Comparison of ENCODE assay signal across 1 cellular context in the genomic region with DNA sequence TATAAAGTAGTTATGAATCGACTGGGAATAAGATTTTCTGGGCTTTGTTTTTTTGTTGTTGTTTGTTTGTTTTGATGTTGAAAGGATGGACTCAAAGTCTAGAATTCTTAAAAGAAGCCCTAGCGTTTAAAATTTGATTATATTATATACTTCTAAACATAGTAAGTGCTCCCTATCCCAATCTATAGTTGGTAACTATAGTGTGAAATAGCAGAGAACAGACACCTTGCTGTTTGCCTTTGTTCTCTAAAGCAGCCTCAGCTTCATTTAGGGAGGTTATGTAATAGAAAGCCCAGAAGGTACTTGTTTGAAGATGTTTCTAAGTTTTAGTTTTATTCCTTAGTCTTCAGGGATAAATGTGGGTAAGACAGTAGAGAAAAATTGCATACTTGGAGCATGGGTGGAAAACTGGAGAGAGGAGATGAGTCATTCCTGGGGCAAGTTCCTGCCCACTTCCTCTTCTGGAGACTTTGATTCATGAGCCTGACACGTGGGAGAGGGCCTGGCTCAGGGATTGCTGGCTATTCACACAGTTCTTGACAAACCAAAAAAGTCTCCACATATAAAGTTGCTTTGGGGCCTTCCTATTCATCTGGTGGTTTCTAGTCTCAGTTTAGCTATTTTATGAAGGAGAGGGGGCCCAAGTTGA.
TF ChIP-seq lines count a peak whose summit lies in the region.

No MANE protein-coding gene starts in this region.

TF ChIP-seq in GM12878, 131 proteins besides CTCF, POLR2A, EP300 and RAD21 (continued from another document):
- TF ChIP-seq, protein P1, sequence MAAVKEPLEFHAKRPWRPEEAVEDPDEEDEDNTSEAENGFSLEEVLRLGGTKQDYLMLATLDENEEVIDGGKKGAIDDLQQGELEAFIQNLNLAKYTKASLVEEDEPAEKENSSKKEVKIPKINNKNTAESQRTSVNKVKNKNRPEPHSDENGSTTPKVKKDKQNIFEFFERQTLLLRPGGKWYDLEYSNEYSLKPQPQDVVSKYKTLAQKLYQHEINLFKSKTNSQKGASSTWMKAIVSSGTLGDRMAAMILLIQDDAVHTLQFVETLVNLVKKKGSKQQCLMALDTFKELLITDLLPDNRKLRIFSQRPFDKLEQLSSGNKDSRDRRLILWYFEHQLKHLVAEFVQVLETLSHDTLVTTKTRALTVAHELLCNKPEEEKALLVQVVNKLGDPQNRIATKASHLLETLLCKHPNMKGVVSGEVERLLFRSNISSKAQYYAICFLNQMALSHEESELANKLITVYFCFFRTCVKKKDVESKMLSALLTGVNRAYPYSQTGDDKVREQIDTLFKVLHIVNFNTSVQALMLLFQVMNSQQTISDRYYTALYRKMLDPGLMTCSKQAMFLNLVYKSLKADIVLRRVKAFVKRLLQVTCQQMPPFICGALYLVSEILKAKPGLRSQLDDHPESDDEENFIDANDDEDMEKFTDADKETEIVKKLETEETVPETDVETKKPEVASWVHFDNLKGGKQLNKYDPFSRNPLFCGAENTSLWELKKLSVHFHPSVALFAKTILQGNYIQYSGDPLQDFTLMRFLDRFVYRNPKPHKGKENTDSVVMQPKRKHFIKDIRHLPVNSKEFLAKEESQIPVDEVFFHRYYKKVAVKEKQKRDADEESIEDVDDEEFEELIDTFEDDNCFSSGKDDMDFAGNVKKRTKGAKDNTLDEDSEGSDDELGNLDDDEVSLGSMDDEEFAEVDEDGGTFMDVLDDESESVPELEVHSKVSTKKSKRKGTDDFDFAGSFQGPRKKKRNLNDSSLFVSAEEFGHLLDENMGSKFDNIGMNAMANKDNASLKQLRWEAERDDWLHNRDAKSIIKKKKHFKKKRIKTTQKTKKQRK (IDR thresholded peaks at IDR 0.05; ENCODE audit: low read depth, low read length), result no peak
- no peak for TF ChIP-seq RFX5 (IDR thresholded peaks at IDR 0.05; ENCODE audit: low read depth, low read length)
- TF ChIP-seq EED (IDR thresholded peaks at IDR 0.05; ENCODE audit: low read depth), result peak; percentile 72
- no peak for TF ChIP-seq CBX3 (IDR thresholded peaks at IDR 0.05; ENCODE audit: borderline replicate concordance, low read depth)
- peak; percentile 94 for TF ChIP-seq SPI1 (IDR thresholded peaks at IDR 0.05; ENCODE audit: borderline replicate concordance, insufficient read depth, low read depth, low read length)
- TF ChIP-seq MEF2A (IDR thresholded peaks at IDR 0.05; ENCODE audit: insufficient read depth, low read depth, low read length), result no peak
- TF ChIP-seq FOXK2 (IDR thresholded peaks at IDR 0.05), result no peak
- TF ChIP-seq IKZF1 (conservative IDR thresholded peaks at IDR 0.05), result peak; percentile 38; the same call in 1 of the 2 replicates
- TF ChIP-seq RUNX3 (IDR thresholded peaks at IDR 0.05; ENCODE audit: low read length), result peak; percentile 47
- peak; percentile 66; the same call in 1 of the 2 replicates for TF ChIP-seq IRF4 (IDR thresholded peaks at IDR 0.05; ENCODE audit: low read depth, low read length)
- TF ChIP-seq CHD4 (IDR thresholded peaks at IDR 0.05), result no peak
- no peak for TF ChIP-seq IRF3 (IDR thresholded peaks at IDR 0.05)
